In genomic region chr22:21108379-21109115, GRCh38 we compare ENCODE assay signal across 21 cellular contexts.
A peak's percentile ranks its signal among the peaks of the same experiment; 100 is the strongest.
DNase-seq lines count a peak whose midpoint lies in the region; ATAC-seq, FAIRE-seq and TF ChIP-seq lines count a peak whose summit lies in the region.
"Had no signal": no experiment of that assay in that cellular context is flagged by ENCODE, and none has a peak within 500 bp of the region (broad histone marks: within the 10 kb centered on the region; RNA-seq: fewer than 3 reads in every experiment).

No MANE protein-coding gene starts in this region.

- H3K36me3 ChIP-seq in IMR-90 (ENCODE audit: control insufficient read depth, insufficient read depth, low read length) (no peaks in the 10 kb centered on the region), GM12878 (ENCODE audit: control insufficient read depth in 2 of 2, insufficient read depth in 2 of 2, low read length in 1 of 2) (no peaks in the 10 kb centered on the region)

- no peak overlapping the region for H2AK5ac ChIP-seq in IMR-90 (ENCODE audit: low read depth, low read length)

- H3K79me1 ChIP-seq in IMR-90 (ENCODE audit: low read depth in 1 of 2, low read length in 2 of 2) = no peaks in the 10 kb centered on the region

- TF ChIP-seq RAD21 in IMR-90 (IDR thresholded peaks at IDR 0.05; ENCODE audit: low read length) (no peak), GM12878 (IDR thresholded peaks at IDR 0.05; ENCODE audit: insufficient read depth, low read depth, low read length) (no peak)

- intact Hi-C loops in IMR-90 (cut with micrococcal nuclease) (no loop called here), GM12878 (cut with micrococcal nuclease; ENCODE audit: unreplicated experiment) (no loop called here)

- H3K9ac ChIP-seq in IMR-90 (ENCODE audit: low read depth, low read length) (no peak overlapping the region), GM12878 (ENCODE audit: control insufficient read depth, insufficient read depth, low read length) (no peak overlapping the region)

- H2BK20ac ChIP-seq in IMR-90 (ENCODE audit: low read depth, low read length) = no peak overlapping the region

- no peak overlapping the region for H4K5ac ChIP-seq in IMR-90 (ENCODE audit: low read depth, low read length)

- no peak overlapping the region for H3K23ac ChIP-seq in IMR-90 (ENCODE audit: low read depth, low read length)

- dilution Hi-C loops in IMR-90 (cut with HindIII; ENCODE audit: low sequenced_read_pairs, unreplicated experiment) = no loop called here

- POLR2A ChIA-PET in IMR-90 (lab: Charles Lee; ENCODE audit: unreplicated experiment) = no interaction called here
- POLR2A ChIA-PET in GM12878 (lab: Charles Lee) = no interaction called here

- H2AFZ ChIP-seq in IMR-90 (replicated peaks; ENCODE audit: low read length, poor library complexity) (no peak overlapping the region), GM12878 (ENCODE audit: control insufficient read depth, low read depth, low read length) (no peak overlapping the region)

- no TSS peak for BruUV-seq in IMR-90 (replicated peaks; lab: Mats Ljungman, UMichigan)
- no TSS peak for BruUV-seq in GM12878 (replicated peaks; lab: Mats Ljungman, UMichigan)

- TF ChIP-seq POLR2A in IMR-90 (IDR thresholded peaks at IDR 0.05; ENCODE audit: low read depth, low read length) (no peak), GM12878 (IDR thresholded peaks at IDR 0.05; ENCODE audit: low read depth, low read length) (no peak)

- no peaks in the 10 kb centered on the region for H4K20me1 ChIP-seq in IMR-90 (ENCODE audit: insufficient read depth, low read length)
- no peaks in the 10 kb centered on the region for H4K20me1 ChIP-seq in GM12878 (ENCODE audit: control insufficient read depth, insufficient read depth)

- no peaks in the 10 kb centered on the region for H3K79me2 ChIP-seq in GM12878 (ENCODE audit: control insufficient read depth, insufficient read depth, low read length)

- no peak overlapping the region for H2BK120ac ChIP-seq in IMR-90 (ENCODE audit: low read depth, low read length)

- no peak overlapping the region; a peak in 1 of 4 replicates for H4K8ac ChIP-seq in IMR-90 (ENCODE audit: low read depth in 2 of 2, low read length in 2 of 2)

- no CpG with 5 or more reads among the region's 4 CpGs for WGBS in IMR-90 (ENCODE audit: extremely low coverage in 2 of 2, insufficient read length in 1 of 2), 2 experiments
- 50% methylated on average over 4 of the region's 4 CpGs for WGBS in GM12878 (ENCODE audit: insufficient coverage, insufficient replicate concordance, low lambda C conversion rate, missing lambda C conversion rate)

- no peak overlapping the region for H3K4ac ChIP-seq in IMR-90 (ENCODE audit: low read depth, low read length)

- H3K9me3 ChIP-seq in IMR-90 (ENCODE audit: control insufficient read depth, insufficient read depth, low read length) (0 out of 2 replicates have a peak, but pooled peaks cover 2% of the 10 kb centered on the region), GM12878 (replicated peaks; ENCODE audit: control insufficient read depth, insufficient read depth, low read length) (no peaks in the 10 kb centered on the region)

- no peak overlapping the region for H3K4me3 ChIP-seq in IMR-90 (ENCODE audit: insufficient read depth, low read depth, low read length)
- H3K4me3 ChIP-seq in GM12878 = no peak overlapping the region
- no peak overlapping the region for H3K4me3 ChIP-seq in fibroblast of pulmonary artery (replicated peaks; ENCODE audit: low read depth, low read length)

- RAD21 ChIA-PET in GM12878 (lab: Charles Lee; ENCODE audit: unreplicated experiment) = no interaction called here

- no peak overlapping the region for H2BK15ac ChIP-seq in IMR-90 (ENCODE audit: low read depth, low read length)

- no peak overlapping the region for H3K18ac ChIP-seq in IMR-90 (ENCODE audit: low read depth, low read length)

- CTCF ChIA-PET in IMR-90 (lab: Yijun Ruan, JAX) = no interaction called here
- CTCF ChIA-PET in GM12878 (lab: Yijun Ruan, JAX) = no interaction called here

- in situ Hi-C loops in IMR-90 (cut with MboI; ENCODE audit: low sequenced_read_pairs) = no loop called here
- in situ Hi-C loops in GM12878 (cut with MboI) = no loop called here

- H2AK9ac ChIP-seq in IMR-90 (replicated peaks; ENCODE audit: low read depth, low read length, poor library complexity) = no peak overlapping the region

- DNase-seq in DMS153 treated with DMSO at 0.1 percent for 48 hours (lab: John Stamatoyannopoulos, UW; ENCODE audit: unreplicated experiment) (peak; percentile 6), DMS153 (lab: John Stamatoyannopoulos, UW) (no peak), IMR-90 (no peak), GM12878 (ENCODE audit: low read depth, low spot score) (no peak), fibroblast of pulmonary artery (ENCODE audit: low read depth) (peak; percentile 9), NAMALWA (ENCODE audit: low spot score) (no peak), A172 (ENCODE audit: low spot score) (no peak), AML-193 (lab: John Stamatoyannopoulos, UW) (no peak)
- DNase-seq: CD4-positive, CD25-positive, alpha-beta regulatory T cell; DMS 273 treated with DMSO at 0.1 percent for 48 hours; GDM1; H7; KG1; NCI-H1694; NCI-H2081; NCI-H2171; NCI-H345; NCI-H526 treated with DMSO at 0.1 percent for 48 hours; RPMI8226; SHP77 had no signal

- H2BK5ac ChIP-seq in IMR-90 (ENCODE audit: low read depth, low read length, poor library complexity, severe bottlenecking) = no peak overlapping the region

- no peaks in the 10 kb centered on the region for H3K4me1 ChIP-seq in IMR-90 (ENCODE audit: control insufficient read depth, insufficient read depth, low read length)
- H3K4me1 ChIP-seq in GM12878 (ENCODE audit: control insufficient read depth, insufficient read depth, low read length) = no peaks in the 10 kb centered on the region

- H3K9me1 ChIP-seq in IMR-90 (ENCODE audit: insufficient read depth, low read length) = no peaks in the 10 kb centered on the region

- SMC1A ChIA-PET in GM12878 (lab: Charles Lee; ENCODE audit: uncharacterized antibody, unreplicated experiment) = no interaction called here

- FAIRE-seq in GM12878 (lab: Jason Lieb, UNC) = no peak
- FAIRE-seq: A204.1 had no signal

- H3K27me3 ChIP-seq in IMR-90 (ENCODE audit: control insufficient read depth, insufficient read depth, low read length) = peaks cover 3% of the 10 kb centered on the region; the same call in 1 of the 2 replicates
- H3K27me3 ChIP-seq in GM12878 (replicated peaks in 1 of 2; ENCODE audit: control insufficient read depth in 2 of 2, insufficient read depth in 2 of 2, low read length in 1 of 2) = no peaks in the 10 kb centered on the region

- no peak overlapping the region for H3K56ac ChIP-seq in IMR-90 (ENCODE audit: extremely low read depth, insufficient read depth, low read length)

- H3K14ac ChIP-seq in IMR-90 (replicated peaks; ENCODE audit: low read depth, low read length) = no peak overlapping the region

- no peak for TF ChIP-seq EP300 in GM12878 (IDR thresholded peaks at IDR 0.05; ENCODE audit: borderline replicate concordance in 1 of 2, control insufficient read depth in 1 of 2, low read depth in 2 of 2, low read length in 2 of 2)

- ATAC-seq in IMR-90 (ENCODE audit: low read depth) = no peak
- ATAC-seq in GM12878 = no peak

- TF ChIP-seq CTCF in IMR-90 (conservative IDR thresholded peaks at IDR 0.05; ENCODE audit: low read depth, low read length) = no peak
- TF ChIP-seq CTCF in GM12878 (IDR thresholded peaks at IDR 0.05 in 2 of 3, conservative IDR thresholded peaks at IDR 0.05 in 1 of 3; ENCODE audit: control insufficient read depth in 2 of 3, extremely low read depth in 1 of 3, insufficient read depth in 1 of 3, low read depth in 3 of 3, low read length in 3 of 3) = no peak
- TF ChIP-seq CTCF in fibroblast of pulmonary artery (IDR thresholded peaks at IDR 0.05; ENCODE audit: low read length, missing control alignments) = no peak

- H3K4me2 ChIP-seq in IMR-90 (ENCODE audit: low read depth, low read length) (no peak overlapping the region), GM12878 (ENCODE audit: control insufficient read depth, insufficient read depth) (no peak overlapping the region)

- H4K91ac ChIP-seq in IMR-90 (ENCODE audit: insufficient read depth, low read depth, low read length) = no peak overlapping the region

- H3K27ac ChIP-seq in IMR-90 (ENCODE audit: insufficient read depth, low read length) = no peak overlapping the region
- no peak overlapping the region for H3K27ac ChIP-seq in GM12878 (ENCODE audit: control insufficient read depth, insufficient read depth)

TF ChIP-seq in IMR-90, 13 proteins besides CTCF, POLR2A, EP300 and RAD21 (continues in another document):
- TF ChIP-seq RFX5 (IDR thresholded peaks at IDR 0.05; ENCODE audit: low read depth, low read length) (no peak), ELK1 (IDR thresholded peaks at IDR 0.05; ENCODE audit: borderline replicate concordance, low read depth, low read length) (no peak), RCOR1 (IDR thresholded peaks at IDR 0.05; ENCODE audit: insufficient replicate concordance, low read length) (no peak)

TF ChIP-seq in GM12878, 131 proteins besides CTCF, POLR2A, EP300 and RAD21 (continues in another document):
- no peak for TF ChIP-seq PBX3 (IDR thresholded peaks at IDR 0.05; ENCODE audit: insufficient replicate concordance, low read depth, low read length)
- no peak for TF ChIP-seq HSF1 (IDR thresholded peaks at IDR 0.05; ENCODE audit: low read depth, low read length)
- TF ChIP-seq GABPA (IDR thresholded peaks at IDR 0.05; ENCODE audit: low read depth) = no peak
- 0 out of 2 replicates have a peak, but pooled peaks have one; percentile 25 for TF ChIP-seq BACH1 (IDR thresholded peaks at IDR 0.05; ENCODE audit: borderline replicate concordance)

Comparison
In these comparisons a context has a peak if more than half of its experiments do, and no peak if none do; other contexts are left out.
1. DNase-seq: peak in DMS153 treated with DMSO at 0.1 percent for 48 hours (single experiment) and fibroblast of pulmonary artery (single experiment); none in DMS153 (single experiment), IMR-90 (single experiment), GM12878 (single experiment), NAMALWA (single experiment), A172 (single experiment) and AML-193 (0 of 2).